In the genomic region with DNA sequence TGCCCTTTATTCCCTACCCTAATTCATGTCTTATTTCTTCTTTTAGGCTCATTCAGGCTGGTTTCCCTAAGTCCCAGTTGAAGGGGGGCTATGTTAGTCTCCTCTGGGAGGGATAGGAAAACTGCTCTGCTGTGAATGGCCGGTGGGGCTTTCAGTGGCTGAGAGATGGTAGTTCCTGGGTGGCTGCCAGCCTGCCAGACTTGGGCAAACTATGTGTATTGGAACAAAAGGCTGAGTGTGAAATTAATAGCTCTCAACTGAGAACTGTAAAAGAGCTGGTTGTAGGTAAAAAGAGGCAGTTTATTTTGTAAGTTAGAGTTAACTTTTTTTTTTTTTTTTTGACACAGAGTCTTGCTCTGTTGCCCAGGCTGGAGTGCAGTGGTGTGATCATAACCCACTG, we compare ENCODE assay signal across 12 cellular contexts. TPM values are rescaled to one million over a fixed set of nuclear protein-coding genes. Genes with fewer than 3 reads are reported as not detected.
A peak's percentile ranks its signal among the peaks of the same experiment; 100 is the strongest.
DNase-seq lines count a peak whose midpoint lies in the region; ATAC-seq and TF ChIP-seq lines count a peak whose summit lies in the region.
"Had no signal": no experiment of that assay in that cellular context is flagged by ENCODE, and none has a peak within 500 bp of the region (broad histone marks: within the 10 kb centered on the region; RNA-seq: fewer than 3 reads in every experiment).

No MANE protein-coding gene starts in this region.

- TF ChIP-seq CTCF in SK-N-SH (IDR thresholded peaks at IDR 0.05) = no peak
- no peak for TF ChIP-seq CTCF in ovary (IDR thresholded peaks at IDR 0.05)

- H3K9me2 ChIP-seq in SK-N-SH = no peaks in the 10 kb centered on the region

- TF ChIP-seq EP300 in SK-N-SH (IDR thresholded peaks at IDR 0.05; ENCODE audit: borderline replicate concordance in 1 of 2, low read depth in 1 of 2, low read length in 1 of 2) = no peak
- no peak for TF ChIP-seq EP300 in ovary (IDR thresholded peaks at IDR 0.05)

- H3K9me3 ChIP-seq in SK-N-SH (no peaks in the 10 kb centered on the region), ovary (no peaks in the 10 kb centered on the region)
- H3K9me3 ChIP-seq: mucosa of descending colon had no signal

- H3K4me2 ChIP-seq in SK-N-SH = no peak overlapping the region

- no peak for TF ChIP-seq POLR2A in ovary (IDR thresholded peaks at IDR 0.05)

- H3K4me1 ChIP-seq in SK-N-SH (ENCODE audit: control insufficient read depth in 1 of 2, insufficient read depth in 2 of 2, low read depth in 1 of 2, low read length in 1 of 2) (peaks cover 10 to 17% of the 10 kb centered on the region in 2 experiments; a peak in 3 of 4 replicates), ovary (ENCODE audit: insufficient read depth) (peaks cover 22% of the 10 kb centered on the region)

- no peak for TF ChIP-seq RAD21 in SK-N-SH (IDR thresholded peaks at IDR 0.05; ENCODE audit: low read length)

- peak; percentile 46 for DNase-seq in SK-N-SH
- peak in 4 of 5 donors; percentile 38 to 69 (median 63) for DNase-seq in ovary
- no peak for DNase-seq in NCI-H1694 treated with DMSO at 0.1 percent for 48 hours (lab: John Stamatoyannopoulos, UW)
- DNase-seq in NCI-H1417 treated with DMSO at 0.1 percent for 48 hours (lab: John Stamatoyannopoulos, UW) = no peak
- DNase-seq: DMS79 treated with DMSO at 0.1 percent for 48 hours; mucosa of descending colon; stimulated activated CD4-positive, alpha-beta T cell treated with anti-CD3 and anti-CD28 coated beads, Interleukin-15, amount 100 ng/mL, for 24 hours; stimulated activated naive CD4-positive, alpha-beta T cell had no signal

- H3K4me3 ChIP-seq in SK-N-SH (ENCODE audit: low read depth in 2 of 2, low read length in 1 of 2) = no peak overlapping the region
- H3K4me3 ChIP-seq in ovary = no peak overlapping the region
- H3K4me3 ChIP-seq: mucosa of descending colon had no signal

- H3K36me3 ChIP-seq in SK-N-SH (replicated peaks in 1 of 2; ENCODE audit: control insufficient read depth in 1 of 2, insufficient read depth in 2 of 2, low read length in 1 of 2) (no peaks in the 10 kb centered on the region), ovary (no peaks in the 10 kb centered on the region)

- peaks cover 94% of the 10 kb centered on the region for H3K79me2 ChIP-seq in SK-N-SH (ENCODE audit: insufficient read depth)

- H3K27me3 ChIP-seq in SK-N-SH (ENCODE audit: insufficient read depth) = no peaks in the 10 kb centered on the region
- no peaks in the 10 kb centered on the region for H3K27me3 ChIP-seq in ovary

- no peak overlapping the region for H2AFZ ChIP-seq in SK-N-SH (ENCODE audit: low read depth)

- peak; percentile 9 for ATAC-seq in GM18517 (IDR thresholded peaks at IDR 0.05; ENCODE audit: unreplicated experiment)
- ATAC-seq in HG02852 (IDR thresholded peaks at IDR 0.05; ENCODE audit: unreplicated experiment) = peak; percentile 16
- ATAC-seq in GM21367 (IDR thresholded peaks at IDR 0.05; ENCODE audit: unreplicated experiment) = no peak
- no peak for ATAC-seq in HG03439 (IDR thresholded peaks at IDR 0.05; ENCODE audit: unreplicated experiment)

- H3K27ac ChIP-seq in SK-N-SH (ENCODE audit: low read depth in 2 of 2, low read length in 1 of 2) (peak overlapping the region in 1 of 2 experiments; percentile 22; a peak in 2 of 4 replicates), ovary (peak overlapping the region in 1 of 2 donors; percentile 14)

- peaks cover 3% of the 10 kb centered on the region for H3F3A ChIP-seq in SK-N-SH (replicated peaks; ENCODE audit: insufficient read depth)

- H4K20me1 ChIP-seq in SK-N-SH (ENCODE audit: insufficient read depth) = peaks cover 3% of the 10 kb centered on the region; the same call in 1 of the 2 replicates

- CTCF ChIA-PET in SK-N-SH (lab: Yijun Ruan, JAX) = interaction anchor here (0.8 to 1.3 kb wide), 4 partner anchors 11 to 106 kb away, joined by 3 to 5 read pairs (median 4); no protein-coding TSS in a partner anchor

- 67% methylated on average over 1 of the region's 1 CpG for WGBS in SK-N-SH (ENCODE audit: low lambda C conversion rate)
- WGBS in ovary, 3 donors = 43 to 56% (median 53%) methylated on average over 1 of the region's 1 CpG

- H3K9ac ChIP-seq in SK-N-SH = no peak overlapping the region

- intact Hi-C loops in ovary (cut with DNase I) = no loop called here

- POLR2A ChIA-PET in SK-N-SH (lab: Yijun Ruan, JAX) = interaction anchor here (1.0 to 1.5 kb wide), 2 partner anchors 21 to 26 kb away, joined by 4 to 6 read pairs; no protein-coding TSS in a partner anchor

TF ChIP-seq in SK-N-SH, 30 proteins besides CTCF, POLR2A, EP300 and RAD21:
- TF ChIP-seq FOXJ3 (CRISPR knock-in tag; IDR thresholded peaks at IDR 0.05) (no peak), USF1 (IDR thresholded peaks at IDR 0.05; ENCODE audit: borderline replicate concordance, low read depth) (no peak)

RNA-seq across cellular contexts. Expression of gene ARHGAP10, which starts 28.8 kb away (rescaled TPM):
- polyA plus RNA-seq in SK-N-SH (2012; rRNA removed) = 12.0 and 15.1 TPM in 2 replicates
- 12.9 and 13.8 TPM in 2 replicates for polyA plus RNA-seq in SK-N-SH (2012; cell fraction: cytosol; rRNA removed)
- polyA plus RNA-seq in SK-N-SH (2012; cell fraction: nucleus; rRNA removed) = 20.6 and 21.3 TPM in 2 replicates
- 10 to 100 TPM; 51.1 to 76.7 (median 70.6) TPM for total RNA-seq in ovary
- 10 to 100 TPM; 37.1 to 38.8 TPM for polyA plus RNA-seq in ovary

Comparison
In these comparisons a context has a peak if more than half of its experiments do, and no peak if none do; other contexts are left out.
1. ATAC-seq: peak in GM18517 (single experiment) and HG02852 (single experiment); none in GM21367 (single experiment) and HG03439 (single experiment).
2. DNase-seq: peak in SK-N-SH (single experiment) and ovary (4 of 5); none in NCI-H1694 treated with DMSO at 0.1 percent for 48 hours (single experiment) and NCI-H1417 treated with DMSO at 0.1 percent for 48 hours (single experiment).